ENCODE assay signal across 22 cellular contexts in genomic region chr12:226401-226800, GRCh38. TPM values are rescaled to one million over a fixed set of nuclear protein-coding genes. Genes with fewer than 3 reads are reported as not detected.
"Had no signal": no experiment of that assay in that cellular context is flagged by ENCODE, and none has a peak within 500 bp of the region (broad histone marks: within the 10 kb centered on the region; RNA-seq: fewer than 3 reads in every experiment).

No MANE protein-coding gene starts in this region.

- H3K36me3 ChIP-seq: tibial artery had no signal

- H3K27ac ChIP-seq: epithelial cell of prostate, tibial artery had no signal

- H3K9me3 ChIP-seq: tibial artery had no signal

- ATAC-seq: activated CD8-positive, alpha-beta T cell treated with anti-CD3 and anti-CD28 coated beads for 36 hours; activated T-cell treated with anti-CD3 and anti-CD28 coated beads, Interleukin-2, amount 50 U/mL, for 4 hours; left colon; stimulated activated naive CD8-positive, alpha-beta T cell treated with anti-CD3 and anti-CD28 coated beads, Interleukin-15, Interleukin-2, amounts not matched to agents 100 U/mL and 50 U/mL, for 24 hours had no signal

- FAIRE-seq: islet of Langerhans had no signal

- H3K4me3 ChIP-seq: lung, tibial artery had no signal

- DNase-seq: activated CD4-positive, alpha-beta T cell treated with anti-CD3 and anti-CD28 coated beads for 48 hours; activated CD4-positive, CD25-positive, alpha-beta regulatory T cell; activated CD8-positive, alpha-beta T cell treated with anti-CD3 and anti-CD28 coated beads for 36 hours; activated naive CD8-positive, alpha-beta T cell treated with anti-CD3 and anti-CD28 coated beads for 36 hours; activated T-cell treated with anti-CD3 and anti-CD28 coated beads, Interleukin-2, amount 50 U/mL, for 4 hours; amniotic stem cell; foreskin fibroblast; left colon; nephron progenitor cell; occipital lobe; retina; stimulated activated CD4-positive, alpha-beta T cell treated with anti-CD3 and anti-CD28 coated beads, Interleukin-12 subunit alpha, Interleukin-12 subunit beta, amount 100 ng/mL, for 4 hours; stimulated activated CD4-positive, alpha-beta T cell treated with anti-CD3 and anti-CD28 coated beads, Interleukin-1b, Interleukin-23, amount 100 ng/mL, for 48 hours; stimulated activated naive CD8-positive, alpha-beta T cell treated with anti-CD3 and anti-CD28 coated beads, Interleukin-15, Interleukin-2, amounts not matched to agents 100 U/mL and 50 U/mL, for 24 hours; substantia nigra; T-helper 1 cell; T-helper 9 cell had no signal

- H3K4me1 ChIP-seq: tibial artery had no signal

RNA-seq across cellular contexts. Expression of gene SLC6A12, which starts 12.4 kb away (rescaled TPM):
- total RNA-seq: activated CD8-positive, alpha-beta T cell treated with anti-CD3 and anti-CD28 coated beads for 36 hours; activated naive CD8-positive, alpha-beta T cell treated with anti-CD3 and anti-CD28 coated beads for 36 hours had no signal

RNA-seq across cellular contexts. Expression of gene SLC6A13, which starts 36.2 kb away (rescaled TPM):
- total RNA-seq: activated CD8-positive, alpha-beta T cell treated with anti-CD3 and anti-CD28 coated beads for 36 hours; glomerular endothelial cell; left colon had no signal
